ENCODE assay signal across 10 cellular contexts in genomic region chr3:33061782-33062181, GRCh38. TPM values are rescaled to one million over a fixed set of nuclear protein-coding genes. Genes with fewer than 3 reads are reported as not detected.
DNase-seq lines count a peak whose midpoint lies in the region; ATAC-seq, FAIRE-seq and TF ChIP-seq lines count a peak whose summit lies in the region.
"Had no signal": no experiment of that assay in that cellular context is flagged by ENCODE, and none has a peak within 500 bp of the region (broad histone marks: within the 10 kb centered on the region; RNA-seq: fewer than 3 reads in every experiment).

No MANE protein-coding gene starts in this region.

- ATAC-seq in GM18868 (IDR thresholded peaks at IDR 0.05; ENCODE audit: unreplicated experiment) (peak; percentile 46), T-helper 17 cell (peak; percentile 43)

- H3K4me1 ChIP-seq in small intestine (ENCODE audit: control insufficient read depth in 2 of 2, insufficient read depth in 1 of 2, low read depth in 1 of 2, low read length in 1 of 2) = no peaks in the 10 kb centered on the region
- H3K4me1 ChIP-seq: suprapubic skin had no signal

- peak overlapping the region; percentile 81 for H3K4me3 Mint-ChIP-seq in T-helper 17 cell
- H3K4me3 Mint-ChIP-seq in chondrocyte (ENCODE audit: unreplicated experiment) = no peak overlapping the region

- H3K9me3 ChIP-seq in T-helper 17 cell (ENCODE audit: control insufficient read depth, low read length, poor library complexity, severe bottlenecking) (no peaks in the 10 kb centered on the region), small intestine (ENCODE audit: control insufficient read depth, low read depth) (no peaks in the 10 kb centered on the region)
- H3K9me3 ChIP-seq: suprapubic skin had no signal

- in situ Hi-C loops in GM13976 (cut with MboI; ENCODE audit: low sequenced_read_pairs, unreplicated experiment) = loop anchor here (25.0 kb wide), 1 partner anchor 324 kb away; no protein-coding TSS in a partner anchor

- DNase-seq in T-helper 17 cell (peak in 1 of 3 donors; percentile 45), chondrocyte (ENCODE audit: low spot score) (no peak), small intestine (peak; percentile 34), GM13976 (ENCODE audit: low spot score) (no peak), NCI-H1105 (lab: John Stamatoyannopoulos, UW) (no peak), NCI-H69 (lab: John Stamatoyannopoulos, UW) (no peak), iPS-NIHi7 (ENCODE audit: extremely low spot score) (no peak)
- DNase-seq: KBM-7 had no signal

- H3K27ac Mint-ChIP-seq in T-helper 17 cell (peak overlapping the region; percentile 100), chondrocyte (ENCODE audit: unreplicated experiment) (peak overlapping the region; percentile 12)

- no peaks in the 10 kb centered on the region for H3K27me3 ChIP-seq in small intestine (ENCODE audit: control insufficient read depth in 2 of 2, insufficient read depth in 2 of 2, low read length in 2 of 2)
- H3K27me3 ChIP-seq: suprapubic skin had no signal

- peaks cover 7 to 13% of the 10 kb centered on the region in 2 donors for H3K36me3 ChIP-seq in small intestine (ENCODE audit: control insufficient read depth in 2 of 2, insufficient read depth in 2 of 2, low read length in 2 of 2)

- H3K4me1 Mint-ChIP-seq in T-helper 17 cell (peaks cover 68% of the 10 kb centered on the region), chondrocyte (ENCODE audit: low read depth) (peaks cover 5% of the 10 kb centered on the region)

- no peak overlapping the region for H3K4me3 ChIP-seq in small intestine (ENCODE audit: low read depth in 1 of 2, low read length in 2 of 2)
- H3K4me3 ChIP-seq: suprapubic skin had no signal

- no peak for FAIRE-seq in small intestine (lab: Jason Lieb, UNC)

- H3K27me3 Mint-ChIP-seq in T-helper 17 cell (no peaks in the 10 kb centered on the region), chondrocyte (ENCODE audit: low read depth) (no peaks in the 10 kb centered on the region)

- H3K36me3 Mint-ChIP-seq in T-helper 17 cell (ENCODE audit: low read depth) (peaks cover 6% of the 10 kb centered on the region), chondrocyte (ENCODE audit: low read depth) (peaks cover 38% of the 10 kb centered on the region)

- H3K9me3 Mint-ChIP-seq in chondrocyte (ENCODE audit: low read depth) = no peaks in the 10 kb centered on the region

- WGBS in small intestine, 3 donors = 67 to 80% (median 78%) methylated on average over 2 of the region's 2 CpGs

- H3K27ac ChIP-seq in small intestine (ENCODE audit: low read depth in 1 of 2, low read length in 1 of 2) = no peak overlapping the region
- H3K27ac ChIP-seq: suprapubic skin had no signal

- no peak for TF ChIP-seq CTCF in chondrocyte (IDR thresholded peaks at IDR 0.05)
- no peak for TF ChIP-seq CTCF in GM13976 (IDR thresholded peaks at IDR 0.05; ENCODE audit: borderline replicate concordance, control extremely low read depth, extremely low read depth, insufficient read depth, missing control alignments)

RNA-seq across cellular contexts. Expression of gene GLB1, which starts 35.2 kb away (rescaled TPM):
- total RNA-seq in T-helper 17 cell = 10 to 100 TPM; 29.8 to 37.3 TPM
- 80.5 to 96.4 TPM (median 95.4 TPM) in 3 replicates for total RNA-seq in chondrocyte
- 10 to 100 TPM; 19.2 to 29.8 (median 19.5) TPM for polyA plus RNA-seq in small intestine

RNA-seq across cellular contexts. Expression of gene TMPPE, which starts 35.2 kb away (rescaled TPM):
- total RNA-seq in T-helper 17 cell (10 to 100 TPM; 13.6 to 15.0 TPM), chondrocyte (8.1 to 9.6 TPM (median 9.5 TPM) in 3 replicates)
- 1 to 10 TPM in 1 of 3 donors, under 1 TPM in 1, not detected in 1; 0.27 to 2.2 TPM for polyA plus RNA-seq in small intestine

RNA-seq across cellular contexts. Expression of gene CRTAP, which starts 52.0 kb away (rescaled TPM):
- 10 to 100 TPM; 57.3 to 62.8 TPM for total RNA-seq in T-helper 17 cell
- total RNA-seq in chondrocyte = 269 to 358 TPM (median 276 TPM) in 3 replicates
- polyA plus RNA-seq in small intestine = 10 to 100 TPM; 13.0 to 90.7 (median 50.8) TPM
